2 cellular contexts compared by ENCODE assay signal in genomic region chr1:84000954-84001495, GRCh38.
TF ChIP-seq lines count a peak whose summit lies in the region.

No MANE protein-coding gene starts in this region.

TF ChIP-seq in IMR-90, 13 proteins besides CTCF, POLR2A, EP300 and RAD21:
- no peak for TF ChIP-seq SMC3 (IDR thresholded peaks at IDR 0.05; ENCODE audit: low read depth, low read length)
- TF ChIP-seq NFE2L2 (IDR thresholded peaks at IDR 0.05; ENCODE audit: low read depth, low read length), result no peak
- TF ChIP-seq CHD1 (IDR thresholded peaks at IDR 0.05; ENCODE audit: low read depth, low read length), result no peak
- no peak for TF ChIP-seq FOS (IDR thresholded peaks at IDR 0.05; ENCODE audit: low read depth, low read length)
- TF ChIP-seq RCOR1 (IDR thresholded peaks at IDR 0.05; ENCODE audit: insufficient replicate concordance, low read length), result no peak
- TF ChIP-seq, protein P1, sequence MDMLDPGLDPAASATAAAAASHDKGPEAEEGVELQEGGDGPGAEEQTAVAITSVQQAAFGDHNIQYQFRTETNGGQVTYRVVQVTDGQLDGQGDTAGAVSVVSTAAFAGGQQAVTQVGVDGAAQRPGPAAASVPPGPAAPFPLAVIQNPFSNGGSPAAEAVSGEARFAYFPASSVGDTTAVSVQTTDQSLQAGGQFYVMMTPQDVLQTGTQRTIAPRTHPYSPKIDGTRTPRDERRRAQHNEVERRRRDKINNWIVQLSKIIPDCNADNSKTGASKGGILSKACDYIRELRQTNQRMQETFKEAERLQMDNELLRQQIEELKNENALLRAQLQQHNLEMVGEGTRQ (IDR thresholded peaks at IDR 0.05; ENCODE audit: low read depth, low read length), result no peak
- TF ChIP-seq MAZ (IDR thresholded peaks at IDR 0.05; ENCODE audit: borderline replicate concordance, low read depth, low read length), result no peak
- no peak for TF ChIP-seq MXI1 (IDR thresholded peaks at IDR 0.05; ENCODE audit: borderline replicate concordance, low read depth, low read length)
- no peak for TF ChIP-seq BHLHE40 (IDR thresholded peaks at IDR 0.05; ENCODE audit: low read depth, low read length)
- no peak for TF ChIP-seq MAFK (IDR thresholded peaks at IDR 0.05; ENCODE audit: low read depth, low read length)
- TF ChIP-seq RFX5 (IDR thresholded peaks at IDR 0.05; ENCODE audit: low read depth, low read length), result no peak
- TF ChIP-seq CEBPB (IDR thresholded peaks at IDR 0.05; ENCODE audit: low read depth, low read length), result no peak
- TF ChIP-seq ELK1 (IDR thresholded peaks at IDR 0.05; ENCODE audit: borderline replicate concordance, low read depth, low read length), result no peak
TF ChIP-seq in IMR-90: peak in this region for 0.

TF ChIP-seq in GM12878, 131 proteins besides CTCF, POLR2A, EP300 and RAD21:
- TF ChIP-seq SMAD5 (IDR thresholded peaks at IDR 0.05; ENCODE audit: low read depth) (no peak), HCFC1 (IDR thresholded peaks at IDR 0.05; ENCODE audit: low read length) (no peak)
